ENCODE assay signal across 16 cellular contexts in the genomic region with DNA sequence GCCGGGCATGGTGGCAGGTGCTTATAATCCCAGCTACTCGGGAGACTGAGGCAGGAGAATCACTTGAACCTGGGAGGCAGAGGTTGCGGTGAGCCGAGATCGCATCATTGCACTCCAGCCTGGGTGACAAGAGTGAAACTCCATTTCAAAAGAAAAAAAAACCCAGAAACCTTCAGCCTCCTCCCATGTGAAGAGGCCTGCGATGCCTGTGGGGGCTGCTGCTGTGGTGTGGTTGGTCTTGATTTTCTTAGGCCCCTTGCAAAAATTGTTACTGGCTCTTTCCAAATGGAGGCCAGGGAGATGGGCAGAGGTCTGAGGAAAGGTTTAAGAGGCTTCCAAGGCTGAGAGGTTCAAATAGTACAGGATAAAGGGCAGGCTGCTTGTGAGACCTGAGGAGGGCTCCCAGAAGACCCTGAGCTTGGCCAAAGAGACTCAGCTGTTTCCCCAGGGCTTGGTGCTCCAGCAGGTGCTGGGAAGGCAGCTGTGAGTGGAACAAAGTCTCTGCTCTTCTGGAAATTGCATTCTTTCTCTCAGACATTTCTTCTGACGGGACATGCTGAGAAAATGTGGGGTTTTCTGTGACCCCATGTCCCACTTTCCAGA. TPM values are rescaled to one million over a fixed set of nuclear protein-coding genes. Genes with fewer than 3 reads are reported as not detected.
A peak's percentile ranks its signal among the peaks of the same experiment; 100 is the strongest.
DNase-seq lines count a peak whose midpoint lies in the region; ATAC-seq and TF ChIP-seq lines count a peak whose summit lies in the region.
"Had no signal": no experiment of that assay in that cellular context is flagged by ENCODE, and none has a peak within 500 bp of the region (broad histone marks: within the 10 kb centered on the region; RNA-seq: fewer than 3 reads in every experiment).

No MANE protein-coding gene starts in this region.

- H3K27ac Mint-ChIP-seq in activated CD8-positive, alpha-beta T cell treated with anti-CD3 and anti-CD28 coated beads for 36 hours = peak overlapping the region; percentile 21
- no peak overlapping the region for H3K27ac Mint-ChIP-seq in activated CD8-positive, alpha-beta T cell treated with anti-CD3 and anti-CD28 coated beads, Interleukin-2, amount 10 ng/mL, durations not matched to agents 7 days and 5 days
- peak overlapping the region; percentile 96 for H3K27ac Mint-ChIP-seq in stimulated activated memory B cell treated with anti-CD40 and anti-IgM and Interleukin-4, amounts not matched to agents 10 μg/mL and 1 μg/mL and 100 μg/mL, for 72 hours
- H3K27ac Mint-ChIP-seq: GM23338 had no signal

- TF ChIP-seq CTCF in activated CD8-positive, alpha-beta T cell treated with anti-CD3 and anti-CD28 coated beads for 36 hours (IDR thresholded peaks at IDR 0.05) = no peak

- no peak overlapping the region for H3K4me3 Mint-ChIP-seq in activated CD8-positive, alpha-beta T cell treated with anti-CD3 and anti-CD28 coated beads for 36 hours
- no peak overlapping the region for H3K4me3 Mint-ChIP-seq in activated CD8-positive, alpha-beta T cell treated with anti-CD3 and anti-CD28 coated beads, Interleukin-2, amount 10 ng/mL, durations not matched to agents 7 days and 5 days
- peak overlapping the region; percentile 44 for H3K4me3 Mint-ChIP-seq in stimulated activated memory B cell treated with anti-CD40 and anti-IgM and Interleukin-4, amounts not matched to agents 10 μg/mL and 1 μg/mL and 100 μg/mL, for 72 hours
- H3K4me3 Mint-ChIP-seq: activated CD4-positive, alpha-beta T cell treated with anti-CD3 and anti-CD28 coated beads, Interleukin-2, amount 10 ng/mL, durations not matched to agents 24 days and 14 days; GM23338 had no signal

- POLR2A ChIA-PET in activated CD8-positive, alpha-beta T cell treated with anti-CD3 and anti-CD28 coated beads for 36 hours (lab: Charles Lee) = interaction anchor here (1.0 kb wide), 1 partner anchor 23 kb away, joined by 3 read pairs; no protein-coding TSS in a partner anchor
- POLR2A ChIA-PET in activated CD8-positive, alpha-beta T cell treated with anti-CD3 and anti-CD28 coated beads, Interleukin-2, amount 10 ng/mL, durations not matched to agents 7 days and 5 days (lab: Charles Lee) = interaction anchor here (1.0 kb wide), 1 partner anchor 16 kb away, joined by 4 read pairs; no protein-coding TSS in a partner anchor

- no peak for ATAC-seq in activated CD8-positive, alpha-beta T cell treated with anti-CD3 and anti-CD28 coated beads for 36 hours
- ATAC-seq in activated CD8-positive, alpha-beta T cell treated with anti-CD3 and anti-CD28 coated beads, Interleukin-2, amount 10 ng/mL, durations not matched to agents 7 days and 5 days = no peak
- ATAC-seq in HG02623 (IDR thresholded peaks at IDR 0.05; ENCODE audit: unreplicated experiment) = peak; percentile 20
- ATAC-seq in stimulated activated memory B cell treated with anti-CD40 and anti-IgM and Interleukin-4, amounts not matched to agents 10 μg/mL and 1 μg/mL and 100 μg/mL, for 72 hours = peak; percentile 61
- ATAC-seq: GM23338 had no signal

- no peak for DNase-seq in activated CD8-positive, alpha-beta T cell treated with anti-CD3 and anti-CD28 coated beads for 36 hours
- no peak for DNase-seq in activated CD8-positive, alpha-beta T cell treated with anti-CD3 and anti-CD28 coated beads, Interleukin-2, amount 10 ng/mL, durations not matched to agents 7 days and 5 days
- DNase-seq in NAMALWA (ENCODE audit: low spot score) (peak; percentile 78), NCI-H774 (lab: John Stamatoyannopoulos, UW) (no peak)
- DNase-seq in effector CD4-positive, alpha-beta T cell = no peak
- DNase-seq in effector CD8-positive, alpha-beta T cell (lab: John Stamatoyannopoulos, UW) = no peak
- DNase-seq: activated CD4-positive, alpha-beta T cell treated with anti-CD3 and anti-CD28 coated beads, Interleukin-2, amount 10 ng/mL, durations not matched to agents 24 days and 14 days; CD4-positive, alpha-beta memory T cell; cortex of kidney; NCI-H1105; NCI-H446; T-helper 1 cell had no signal

- no peaks in the 10 kb centered on the region for H3K27me3 Mint-ChIP-seq in activated CD8-positive, alpha-beta T cell treated with anti-CD3 and anti-CD28 coated beads for 36 hours
- no peaks in the 10 kb centered on the region for H3K27me3 Mint-ChIP-seq in activated CD8-positive, alpha-beta T cell treated with anti-CD3 and anti-CD28 coated beads, Interleukin-2, amount 10 ng/mL, durations not matched to agents 7 days and 5 days (ENCODE audit: low read depth)
- no peaks in the 10 kb centered on the region for H3K27me3 Mint-ChIP-seq in stimulated activated memory B cell treated with anti-CD40 and anti-IgM and Interleukin-4, amounts not matched to agents 10 μg/mL and 1 μg/mL and 100 μg/mL, for 72 hours
- H3K27me3 Mint-ChIP-seq: activated CD4-positive, alpha-beta T cell treated with anti-CD3 and anti-CD28 coated beads, Interleukin-2, amount 10 ng/mL, durations not matched to agents 24 days and 14 days; CD4-positive, alpha-beta memory T cell had no signal

- peaks cover 2% of the 10 kb centered on the region for H3K36me3 Mint-ChIP-seq in activated CD8-positive, alpha-beta T cell treated with anti-CD3 and anti-CD28 coated beads for 36 hours (ENCODE audit: low read depth)
- peaks cover 7% of the 10 kb centered on the region for H3K36me3 Mint-ChIP-seq in activated CD8-positive, alpha-beta T cell treated with anti-CD3 and anti-CD28 coated beads, Interleukin-2, amount 10 ng/mL, durations not matched to agents 7 days and 5 days (ENCODE audit: low read depth)
- no peaks in the 10 kb centered on the region for H3K36me3 Mint-ChIP-seq in stimulated activated memory B cell treated with anti-CD40 and anti-IgM and Interleukin-4, amounts not matched to agents 10 μg/mL and 1 μg/mL and 100 μg/mL, for 72 hours

- H3K9me3 Mint-ChIP-seq in activated CD8-positive, alpha-beta T cell treated with anti-CD3 and anti-CD28 coated beads for 36 hours = no peaks in the 10 kb centered on the region
- no peaks in the 10 kb centered on the region for H3K9me3 Mint-ChIP-seq in activated CD8-positive, alpha-beta T cell treated with anti-CD3 and anti-CD28 coated beads, Interleukin-2, amount 10 ng/mL, durations not matched to agents 7 days and 5 days (ENCODE audit: insufficient read depth)
- no peaks in the 10 kb centered on the region for H3K9me3 Mint-ChIP-seq in stimulated activated memory B cell treated with anti-CD40 and anti-IgM and Interleukin-4, amounts not matched to agents 10 μg/mL and 1 μg/mL and 100 μg/mL, for 72 hours
- H3K9me3 Mint-ChIP-seq: activated CD4-positive, alpha-beta T cell treated with anti-CD3 and anti-CD28 coated beads, Interleukin-2, amount 10 ng/mL, durations not matched to agents 24 days and 14 days; CD4-positive, alpha-beta memory T cell; GM23338 had no signal

- H3K4me1 Mint-ChIP-seq in activated CD8-positive, alpha-beta T cell treated with anti-CD3 and anti-CD28 coated beads for 36 hours (ENCODE audit: low read depth) = peaks cover 28% of the 10 kb centered on the region
- peaks cover 21% of the 10 kb centered on the region for H3K4me1 Mint-ChIP-seq in activated CD8-positive, alpha-beta T cell treated with anti-CD3 and anti-CD28 coated beads, Interleukin-2, amount 10 ng/mL, durations not matched to agents 7 days and 5 days (ENCODE audit: low read depth)
- peaks cover 77% of the 10 kb centered on the region for H3K4me1 Mint-ChIP-seq in stimulated activated memory B cell treated with anti-CD40 and anti-IgM and Interleukin-4, amounts not matched to agents 10 μg/mL and 1 μg/mL and 100 μg/mL, for 72 hours

- CTCF ChIA-PET in activated CD8-positive, alpha-beta T cell treated with anti-CD3 and anti-CD28 coated beads for 36 hours (lab: Charles Lee) = interaction anchor here (1.0 to 1.5 kb wide), 2 partner anchors 23 to 179 kb away, joined by 3 read pairs; a partner anchor contains a TSS
- CTCF ChIA-PET in activated CD8-positive, alpha-beta T cell treated with anti-CD3 and anti-CD28 coated beads, Interleukin-2, amount 10 ng/mL, durations not matched to agents 7 days and 5 days (lab: Charles Lee) = interaction anchor here (1.0 to 1.3 kb wide), 2 partner anchors 18 to 21 kb away, joined by 3 to 4 read pairs; a partner anchor contains a TSS

- intact Hi-C loops in activated CD8-positive, alpha-beta T cell treated with anti-CD3 and anti-CD28 coated beads for 36 hours (cut with micrococcal nuclease) = loop anchor here (5.0 kb wide), 1 partner anchor 403 kb away; no protein-coding TSS in a partner anchor

RNA-seq across cellular contexts. Expression of a gene that starts 18.4 kb away (rescaled TPM):
- 10 to 100 TPM in 1 of 2 experiments, 1 to 10 TPM in 1; 9.9 to 12.9 TPM for total RNA-seq in activated CD8-positive, alpha-beta T cell treated with anti-CD3 and anti-CD28 coated beads for 36 hours
- total RNA-seq in activated CD8-positive, alpha-beta T cell treated with anti-CD3 and anti-CD28 coated beads, Interleukin-2, amount 10 ng/mL, durations not matched to agents 7 days and 5 days = 1 to 10 TPM; 5.6 to 6.9 TPM
- total RNA-seq: G401, GM23338 had no signal

RNA-seq across cellular contexts. Expression of a gene that starts 28.5 kb away (rescaled TPM):
- total RNA-seq in activated CD8-positive, alpha-beta T cell treated with anti-CD3 and anti-CD28 coated beads for 36 hours = 1 to 10 TPM; 2.0 to 3.3 TPM
- 1 to 10 TPM; 2.3 to 2.5 TPM for total RNA-seq in activated CD8-positive, alpha-beta T cell treated with anti-CD3 and anti-CD28 coated beads, Interleukin-2, amount 10 ng/mL, durations not matched to agents 7 days and 5 days
- total RNA-seq: G401 had no signal

Comparison
In these comparisons a context has a peak if more than half of its experiments do, and no peak if none do; other contexts are left out.
1. ATAC-seq: peak in HG02623 (single experiment) and stimulated activated memory B cell treated with anti-CD40 and anti-IgM and Interleukin-4, amounts not matched to agents 10 μg/mL and 1 μg/mL and 100 μg/mL, for 72 hours (single experiment); none in activated CD8-positive, alpha-beta T cell treated with anti-CD3 and anti-CD28 coated beads for 36 hours (single experiment) and activated CD8-positive, alpha-beta T cell treated with anti-CD3 and anti-CD28 coated beads, Interleukin-2, amount 10 ng/mL, durations not matched to agents 7 days and 5 days (single experiment).